In genomic region chr15:55277116-55277564, GRCh38 we compare ENCODE assay signal across 8 cellular contexts. TPM values are rescaled to one million over a fixed set of nuclear protein-coding genes. Genes with fewer than 3 reads are reported as not detected.
DNase-seq lines count a peak whose midpoint lies in the region; ATAC-seq and TF ChIP-seq lines count a peak whose summit lies in the region.

No MANE protein-coding gene starts in this region.

- no peak overlapping the region for H3K4me3 Mint-ChIP-seq in osteocyte (ENCODE audit: unreplicated experiment)

- H3K9me3 Mint-ChIP-seq in osteocyte (ENCODE audit: unreplicated experiment), result no peaks in the 10 kb centered on the region

- intact Hi-C loops in sciatic nerve (cut with DNase I), result no loop called here

- H3K9me3 ChIP-seq in mucosa of rectum (ENCODE audit: control insufficient read depth in 2 of 2, low read length in 2 of 2), result no peaks in the 10 kb centered on the region

- H3K4me3 ChIP-seq in mucosa of rectum (ENCODE audit: low read length in 2 of 2), result no peak overlapping the region

- H3K4me1 ChIP-seq in mucosa of rectum (ENCODE audit: control insufficient read depth in 2 of 2, insufficient read depth in 2 of 2, low read length in 2 of 2), result peaks cover 3 to 5% of the 10 kb centered on the region in 2 donors

- H3K36me3 ChIP-seq in mucosa of rectum (ENCODE audit: control insufficient read depth in 2 of 2, insufficient read depth in 2 of 2, low read length in 2 of 2), result no peaks in the 10 kb centered on the region

- TF ChIP-seq CTCF in osteocyte (IDR thresholded peaks at IDR 0.05), result no peak

- H3K9ac ChIP-seq in mucosa of rectum (ENCODE audit: low read depth in 1 of 2, low read length in 2 of 2), result peak overlapping the region in 1 of 2 donors; percentile 24

- no peaks in the 10 kb centered on the region for H3K27me3 Mint-ChIP-seq in osteocyte (ENCODE audit: unreplicated experiment)

- H3K36me3 Mint-ChIP-seq in osteocyte (ENCODE audit: unreplicated experiment), result peaks cover 3% of the 10 kb centered on the region

- ATAC-seq in HG03175 (IDR thresholded peaks at IDR 0.05; ENCODE audit: unreplicated experiment) (peak; percentile 73), sciatic nerve (no peak)

- H3K27ac ChIP-seq in mucosa of rectum (ENCODE audit: low read depth in 2 of 2, low read length in 2 of 2), result peak overlapping the region; percentile 3 to 74

- H3K4me1 Mint-ChIP-seq in osteocyte (ENCODE audit: unreplicated experiment), result peaks cover 9% of the 10 kb centered on the region

- H3K27me3 ChIP-seq in mucosa of rectum (ENCODE audit: control insufficient read depth in 2 of 2, insufficient read depth in 2 of 2, low read length in 2 of 2), result no peaks in the 10 kb centered on the region

- H3K27ac Mint-ChIP-seq in osteocyte (ENCODE audit: unreplicated experiment), result no peak overlapping the region

- peak; percentile 71 for DNase-seq in activated CD8-positive, alpha-beta memory T cell treated with anti-CD3 and anti-CD28 coated beads for 24 hours
- no peak for DNase-seq in activated CD8-positive, alpha-beta memory T cell treated with anti-CD3 and anti-CD28 coated beads, Interleukin-2, amount 50 U/mL, for 48 hours
- DNase-seq in activated CD4-positive, alpha-beta T cell treated with anti-CD3 and anti-CD28 coated beads for 4 hours, result peak; percentile 34 to 36
- DNase-seq in NCI-H2171 treated with DMSO at 0.1 percent for 48 hours (lab: John Stamatoyannopoulos, UW) (no peak), sciatic nerve (ENCODE audit: low spot score) (no peak), osteocyte (ENCODE audit: extremely low spot score, unreplicated experiment) (no peak)

RNA-seq across cellular contexts. Expression of gene RAB27A, which starts 12.5 kb away (rescaled TPM):
- total RNA-seq in sciatic nerve, result 27.6 TPM
- total RNA-seq in osteocyte, result 12.4 and 14.6 TPM in 2 replicates

RNA-seq across cellular contexts. Expression of gene PIGBOS1, which starts 41.8 kb away (rescaled TPM):
- 11.8 TPM for total RNA-seq in sciatic nerve
- total RNA-seq in osteocyte, result 14.6 and 15.6 TPM in 2 replicates

RNA-seq across cellular contexts. Expression of gene PIGB, which starts 41.9 kb away (rescaled TPM):
- 8.5 TPM for total RNA-seq in sciatic nerve
- 15.4 and 15.9 TPM in 2 replicates for total RNA-seq in osteocyte

Comparison
In these comparisons a context has a peak if more than half of its experiments do, and no peak if none do; other contexts are left out.
1. DNase-seq: peak in activated CD8-positive, alpha-beta memory T cell treated with anti-CD3 and anti-CD28 coated beads for 24 hours (single experiment) and activated CD4-positive, alpha-beta T cell treated with anti-CD3 and anti-CD28 coated beads for 4 hours (2 of 2); none in activated CD8-positive, alpha-beta memory T cell treated with anti-CD3 and anti-CD28 coated beads, Interleukin-2, amount 50 U/mL, for 48 hours (single experiment), NCI-H2171 treated with DMSO at 0.1 percent for 48 hours (single experiment), sciatic nerve (single experiment) and osteocyte (single experiment).